36 cellular contexts compared by ENCODE assay signal in the genomic region with DNA sequence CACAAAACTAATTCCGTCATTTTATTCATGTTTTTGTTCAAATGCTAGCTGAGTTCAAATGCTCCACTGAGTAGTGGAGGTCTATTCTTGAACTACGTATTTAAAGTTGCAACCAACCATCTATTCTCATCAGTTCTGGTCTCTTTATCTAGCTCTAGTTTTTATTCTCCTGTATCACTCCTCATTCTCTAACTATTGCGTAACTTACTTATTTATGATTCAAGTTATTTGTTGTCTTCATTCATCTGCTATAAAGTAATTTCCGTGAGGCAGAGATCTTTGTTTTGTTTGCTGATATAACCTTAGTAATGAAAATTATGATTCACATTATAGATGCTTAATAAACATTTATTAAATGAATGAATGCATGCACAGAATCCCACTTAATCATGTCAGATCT.
"Had no signal": no experiment of that assay in that cellular context is flagged by ENCODE, and none has a peak within 500 bp of the region (broad histone marks: within the 10 kb centered on the region; RNA-seq: fewer than 3 reads in every experiment).

No MANE protein-coding gene starts in this region.

- H3K27ac ChIP-seq: adrenal gland, body of pancreas, cardiac muscle cell, colonic mucosa, foreskin keratinocyte, gastrocnemius medialis, heart right ventricle, hepatocyte, WERI-Rb-1 had no signal

- ATAC-seq: activated CD4-positive, alpha-beta T cell treated with anti-CD3 and anti-CD28 coated beads for 36 hours; activated CD8-positive, alpha-beta memory T cell treated with anti-CD3 and anti-CD28 coated beads, Interleukin-2, amount 10 ng/mL, durations not matched to agents 7 days and 5 days; activated CD8-positive, alpha-beta T cell treated with anti-CD3 and anti-CD28 coated beads, Interleukin-2, amount 10 ng/mL, durations not matched to agents 7 days and 5 days; activated naive CD8-positive, alpha-beta T cell treated with anti-CD3 and anti-CD28 coated beads, Interleukin-2, amount 50 U/mL, for 24 hours; body of pancreas; esophagus mucosa; foreskin keratinocyte; gastrocnemius medialis; heart right ventricle; T-helper 17 cell had no signal

- H3K27ac Mint-ChIP-seq: activated B cell treated with CpG ODN at 0.5 μM for 24 hours; activated CD4-positive, alpha-beta memory T cell treated with anti-CD3 and anti-CD28 coated beads for 36 hours; activated CD4-positive, alpha-beta T cell treated with anti-CD3 and anti-CD28 coated beads for 36 hours; activated CD4-positive, alpha-beta T cell treated with anti-CD3 and anti-CD28 coated beads, Interleukin-2, amount 10 ng/mL, durations not matched to agents 24 days and 14 days; activated CD8-positive, alpha-beta memory T cell treated with anti-CD3 and anti-CD28 coated beads, Interleukin-2, amount 10 ng/mL, durations not matched to agents 7 days and 5 days; activated CD8-positive, alpha-beta T cell treated with anti-CD3 and anti-CD28 coated beads, Interleukin-2, amount 10 ng/mL, durations not matched to agents 7 days and 5 days; activated naive CD4-positive, alpha-beta T cell treated with anti-CD3 and anti-CD28 coated beads for 36 hours; activated naive CD4-positive, alpha-beta T cell treated with anti-CD3 and anti-CD28 coated beads, Interleukin-2, amount 50 U/mL, for 24 hours; activated naive CD8-positive, alpha-beta T cell treated with anti-CD3 and anti-CD28 coated beads for 36 hours; activated naive CD8-positive, alpha-beta T cell treated with anti-CD3 and anti-CD28 coated beads, Interleukin-2, amount 50 U/mL, for 24 hours; activated T-helper 1 cell treated with anti-CD3 and anti-CD28 coated beads, Interleukin-12 subunit alpha, Interleukin-12 subunit beta, Interleukin-2, Interleukin-4 antibody, amounts not matched to agents 30 ng/mL and 10 ng/mL and 1 ng/mL, durations not matched to agents 14 hours and 24 hours and 36 hours; activated T-helper 2 cell treated with anti-CD3 and anti-CD28 coated beads, Interferon-gamma antibody, Interleukin-2, Interleukin-4, amounts not matched to agents 10 μg/mL and 5 μg/mL and 100 μg/mL, durations not matched to agents 14 hours and 24 hours and 36 hours; T-helper 17 cell; T-helper 2 cell treated with Interferon-gamma antibody and Interleukin-4, amounts not matched to agents 5 μg/mL and 100 μg/mL, for 36 hours had no signal

- H3K79me2 ChIP-seq: hepatocyte had no signal

- H3K4me3 Mint-ChIP-seq: activated B cell treated with CpG ODN at 0.5 μM for 24 hours; activated CD4-positive, alpha-beta memory T cell treated with anti-CD3 and anti-CD28 coated beads for 36 hours; activated CD4-positive, alpha-beta T cell treated with anti-CD3 and anti-CD28 coated beads for 36 hours; activated CD4-positive, alpha-beta T cell treated with anti-CD3 and anti-CD28 coated beads, Interleukin-2, amount 10 ng/mL, durations not matched to agents 24 days and 14 days; activated CD8-positive, alpha-beta memory T cell treated with anti-CD3 and anti-CD28 coated beads, Interleukin-2, amount 10 ng/mL, durations not matched to agents 7 days and 5 days; activated CD8-positive, alpha-beta T cell treated with anti-CD3 and anti-CD28 coated beads, Interleukin-2, amount 10 ng/mL, durations not matched to agents 7 days and 5 days; activated naive CD4-positive, alpha-beta T cell treated with anti-CD3 and anti-CD28 coated beads for 36 hours; activated naive CD4-positive, alpha-beta T cell treated with anti-CD3 and anti-CD28 coated beads, Interleukin-2, amount 50 U/mL, for 24 hours; activated naive CD8-positive, alpha-beta T cell treated with anti-CD3 and anti-CD28 coated beads for 36 hours; activated naive CD8-positive, alpha-beta T cell treated with anti-CD3 and anti-CD28 coated beads, Interleukin-2, amount 50 U/mL, for 24 hours; activated T-helper 1 cell treated with anti-CD3 and anti-CD28 coated beads, Interleukin-12 subunit alpha, Interleukin-12 subunit beta, Interleukin-2, Interleukin-4 antibody, amounts not matched to agents 30 ng/mL and 10 ng/mL and 1 ng/mL, durations not matched to agents 14 hours and 24 hours and 36 hours; T-helper 17 cell; T-helper 2 cell treated with Interferon-gamma antibody and Interleukin-4, amounts not matched to agents 5 μg/mL and 100 μg/mL, for 36 hours had no signal

- H2AFZ ChIP-seq: hepatocyte had no signal

- H3K4me1 Mint-ChIP-seq: activated B cell treated with CpG ODN at 0.5 μM for 24 hours; activated CD4-positive, alpha-beta T cell treated with anti-CD3 and anti-CD28 coated beads for 36 hours; activated CD4-positive, alpha-beta T cell treated with anti-CD3 and anti-CD28 coated beads, Interleukin-2, amount 10 ng/mL, durations not matched to agents 24 days and 14 days; activated CD8-positive, alpha-beta memory T cell treated with anti-CD3 and anti-CD28 coated beads, Interleukin-2, amount 10 ng/mL, durations not matched to agents 7 days and 5 days; activated naive CD4-positive, alpha-beta T cell treated with anti-CD3 and anti-CD28 coated beads, Interleukin-2, amount 50 U/mL, for 24 hours; activated naive CD8-positive, alpha-beta T cell treated with anti-CD3 and anti-CD28 coated beads for 36 hours; activated naive CD8-positive, alpha-beta T cell treated with anti-CD3 and anti-CD28 coated beads, Interleukin-2, amount 50 U/mL, for 24 hours; T-helper 17 cell had no signal

- H3K27me3 ChIP-seq: adrenal gland, body of pancreas, cardiac muscle cell, colonic mucosa, foreskin keratinocyte, gastrocnemius medialis, heart right ventricle, hepatocyte had no signal

- H3K36me3 Mint-ChIP-seq: activated CD4-positive, alpha-beta memory T cell treated with anti-CD3 and anti-CD28 coated beads for 36 hours; activated CD8-positive, alpha-beta memory T cell treated with anti-CD3 and anti-CD28 coated beads, Interleukin-2, amount 10 ng/mL, durations not matched to agents 7 days and 5 days; activated naive CD4-positive, alpha-beta T cell treated with anti-CD3 and anti-CD28 coated beads, Interleukin-2, amount 50 U/mL, for 24 hours; activated naive CD8-positive, alpha-beta T cell treated with anti-CD3 and anti-CD28 coated beads for 36 hours had no signal

- FAIRE-seq: endothelial cell of umbilical vein had no signal

- DNase-seq: activated B cell treated with CpG ODN at 0.5 μM for 24 hours; activated CD4-positive, alpha-beta memory T cell treated with anti-CD3 and anti-CD28 coated beads for 36 hours; activated CD4-positive, alpha-beta T cell treated with anti-CD3 and anti-CD28 coated beads for 36 hours; activated CD4-positive, alpha-beta T cell treated with anti-CD3 and anti-CD28 coated beads, Interleukin-2, amount 10 ng/mL, durations not matched to agents 24 days and 14 days; activated CD4-positive, CD25-positive, alpha-beta regulatory T cell treated with anti-CD3 and anti-CD28 coated beads, Interleukin-2, amount 50 U/mL, for 72 hours; activated CD8-positive, alpha-beta memory T cell treated with anti-CD3 and anti-CD28 coated beads, Interleukin-2, amount 10 ng/mL, durations not matched to agents 7 days and 5 days; activated CD8-positive, alpha-beta memory T cell treated with anti-CD3 and anti-CD28 coated beads, Interleukin-2, amount 50 U/mL, for 4 hours; activated CD8-positive, alpha-beta T cell treated with anti-CD3 and anti-CD28 coated beads, Interleukin-2, amount 10 ng/mL, durations not matched to agents 7 days and 5 days; activated effector memory CD4-positive, alpha-beta T cell treated with anti-CD3 and anti-CD28 coated beads, Interleukin-2, amount 50 U/mL, for 16 hours; activated naive CD4-positive, alpha-beta T cell treated with anti-CD3 and anti-CD28 coated beads for 36 hours; activated naive CD8-positive, alpha-beta T cell treated with anti-CD3 and anti-CD28 coated beads for 36 hours; activated naive CD8-positive, alpha-beta T cell treated with anti-CD3 and anti-CD28 coated beads, Interleukin-2, amount 50 U/mL, for 24 hours; activated T-cell treated with anti-CD3 and anti-CD28 coated beads, Interleukin-2, amount 50 U/mL, for 1 hour; activated T-cell treated with anti-CD3 and anti-CD28 coated beads, Interleukin-2, amount 50 U/mL, for 48 hours; adrenal gland; amygdala; aorta; body of pancreas; central memory CD4-positive, alpha-beta T cell; cerebellar nuclear complex; colonic mucosa; effector CD8-positive, alpha-beta T cell; foreskin keratinocyte; gastrocnemius medialis; heart right ventricle; T-helper 17 cell; T1000; WERI-Rb-1 had no signal

- H3K4me2 ChIP-seq: hepatocyte had no signal

- H3K4me1 ChIP-seq: adrenal gland, body of pancreas, colonic mucosa, foreskin keratinocyte, gastrocnemius medialis, heart right ventricle had no signal

- H3K36me3 ChIP-seq: adrenal gland, cardiac muscle cell, colonic mucosa, gastrocnemius medialis, heart right ventricle, WERI-Rb-1 had no signal

- H3K9me3 Mint-ChIP-seq: activated T-helper 1 cell treated with anti-CD3 and anti-CD28 coated beads, Interleukin-12 subunit alpha, Interleukin-12 subunit beta, Interleukin-2, Interleukin-4 antibody, amounts not matched to agents 30 ng/mL and 10 ng/mL and 1 ng/mL, durations not matched to agents 14 hours and 24 hours and 36 hours had no signal

- H3K27me3 Mint-ChIP-seq: activated CD4-positive, alpha-beta memory T cell treated with anti-CD3 and anti-CD28 coated beads for 36 hours; activated CD4-positive, alpha-beta T cell treated with anti-CD3 and anti-CD28 coated beads for 36 hours; activated CD4-positive, alpha-beta T cell treated with anti-CD3 and anti-CD28 coated beads, Interleukin-2, amount 10 ng/mL, durations not matched to agents 24 days and 14 days; activated CD8-positive, alpha-beta memory T cell treated with anti-CD3 and anti-CD28 coated beads, Interleukin-2, amount 10 ng/mL, durations not matched to agents 7 days and 5 days; activated naive CD8-positive, alpha-beta T cell treated with anti-CD3 and anti-CD28 coated beads, Interleukin-2, amount 50 U/mL, for 24 hours; T-helper 17 cell had no signal

- H3K4me3 ChIP-seq: adrenal gland, body of pancreas, cardiac muscle cell, colonic mucosa, gastrocnemius medialis, heart right ventricle, hepatocyte had no signal

- H3K9me3 ChIP-seq: adrenal gland, body of pancreas, colonic mucosa, gastrocnemius medialis had no signal
